Comparison of ENCODE assay signal across 1 cellular context in the genomic region with DNA sequence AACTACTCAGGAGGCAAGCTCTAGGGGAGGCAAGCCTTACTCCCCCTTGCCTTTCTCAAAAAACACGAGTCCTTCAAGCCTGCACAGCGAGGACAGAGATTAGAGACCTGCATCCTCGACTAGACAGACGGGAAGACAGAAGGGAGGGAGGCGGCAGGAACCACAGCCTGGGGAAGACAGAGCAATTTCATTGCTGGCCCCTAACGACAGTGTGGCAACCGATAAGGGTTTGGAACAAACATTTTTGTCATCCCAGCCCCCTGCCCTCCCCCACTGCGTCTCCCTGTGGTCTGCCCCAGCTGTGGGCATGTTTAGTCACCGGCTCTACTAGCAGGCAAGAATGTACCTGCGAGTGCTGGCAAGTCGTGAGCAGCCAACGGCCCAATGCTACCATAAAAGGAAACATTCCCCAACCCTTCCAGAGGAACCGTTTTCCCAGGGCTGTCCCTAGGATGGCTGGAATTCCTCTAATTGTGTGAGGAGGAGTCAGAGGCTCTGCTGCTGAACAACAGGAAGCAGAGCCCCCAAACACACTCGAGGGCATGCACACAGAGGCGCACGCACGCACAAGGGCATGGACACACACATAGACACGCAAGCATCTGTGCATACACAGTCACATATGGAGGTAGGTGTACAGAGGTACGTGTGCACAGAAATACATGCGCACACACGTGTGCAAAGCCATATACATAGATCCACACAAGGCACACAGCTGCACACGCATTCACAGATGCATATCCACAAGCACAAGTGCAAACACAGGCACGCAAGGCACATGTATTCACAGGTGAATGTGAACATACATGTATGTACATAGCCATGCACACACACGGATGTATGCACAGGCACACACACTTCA.
A peak's percentile ranks its signal among the peaks of the same experiment; 100 is the strongest.
TF ChIP-seq lines count a peak whose summit lies in the region.

No MANE protein-coding gene starts in this region.

TF ChIP-seq in K562, 482 proteins besides CTCF, POLR2A, EP300 and RAD21 (continued from another document and continues in another):
- no peak for TF ChIP-seq ZFP91 (CRISPR knock-in tag; IDR thresholded peaks at IDR 0.05)
- no peak for TF ChIP-seq ELF2 (CRISPR knock-in tag; IDR thresholded peaks at IDR 0.05)
- TF ChIP-seq SPI1 (IDR thresholded peaks at IDR 0.05; ENCODE audit: borderline replicate concordance, low read depth, low read length) = 0 out of 2 replicates have a peak, but pooled peaks have one; percentile 4
- TF ChIP-seq NONO (IDR thresholded peaks at IDR 0.05; ENCODE audit: low read depth in 2 of 2, low read length in 1 of 2) = 0 out of 4 replicates have a peak, but pooled peaks of 1 of the 2 experiments have one; percentile 23
- TF ChIP-seq GATA2 (CRISPR knock-in tag; IDR thresholded peaks at IDR 0.05) = 0 out of 2 replicates have a peak, but pooled peaks have one; percentile 26
- TF ChIP-seq TCF7L2 (IDR thresholded peaks at IDR 0.05; ENCODE audit: low read depth, low read length) = peak; percentile 72
- TF ChIP-seq SMARCB1 (IDR thresholded peaks at IDR 0.05; ENCODE audit: insufficient read length, low read depth) = no peak
- TF ChIP-seq DIDO1 (tag; IDR thresholded peaks at IDR 0.05; ENCODE audit: low read depth) = no peak
- peak; percentile 74 for TF ChIP-seq SOX6 (IDR thresholded peaks at IDR 0.05)
- no peak for TF ChIP-seq ZNF124 (CRISPR knock-in tag; IDR thresholded peaks at IDR 0.05)
- no peak for TF ChIP-seq MCM7 (IDR thresholded peaks at IDR 0.05)
- TF ChIP-seq RFX1 (IDR thresholded peaks at IDR 0.05) = peak; percentile 70
- TF ChIP-seq KDM4B (IDR thresholded peaks at IDR 0.05; ENCODE audit: borderline replicate concordance in 2 of 2, low read depth in 1 of 2) = 0 out of 4 replicates have a peak, but pooled peaks of 1 of the 2 experiments have one; percentile 32
- TF ChIP-seq KDM1A (IDR thresholded peaks at IDR 0.05) = peak; percentile 7 to 91; a peak in 2 of 4 replicates
- TF ChIP-seq ZKSCAN3 (CRISPR knock-in tag; IDR thresholded peaks at IDR 0.05) = no peak
- TF ChIP-seq FOXA3 (CRISPR knock-in tag; conservative IDR thresholded peaks at IDR 0.05 in 1 of 2, IDR thresholded peaks at IDR 0.05 in 1 of 2) = 0 out of 4 replicates have a peak, but pooled peaks of 1 of the 2 experiments have one; percentile 33
- no peak for TF ChIP-seq CREB1 (IDR thresholded peaks at IDR 0.05)
- peak; percentile 33; the same call in 1 of the 2 replicates for TF ChIP-seq CREB1 (CRISPR knock-in tag; IDR thresholded peaks at IDR 0.05)
- TF ChIP-seq CHD4 (IDR thresholded peaks at IDR 0.05; ENCODE audit: insufficient read depth, insufficient replicate concordance, low read depth, low read length, poor library complexity, severe bottlenecking) = no peak
- no peak for TF ChIP-seq TSC22D4 (tag; IDR thresholded peaks at IDR 0.05)
- TF ChIP-seq TAF1 (IDR thresholded peaks at IDR 0.05; ENCODE audit: control insufficient read depth, extremely low read depth, insufficient read depth, low read length, severe bottlenecking) = peak; percentile 30
- peak; percentile 42; the same call in 1 of the 2 replicates for TF ChIP-seq FOXP4 (CRISPR knock-in tag; IDR thresholded peaks at IDR 0.05; ENCODE audit: borderline replicate concordance)
- no peak for TF ChIP-seq ZNF57 (CRISPR knock-in tag; IDR thresholded peaks at IDR 0.05)
- peak; percentile 69 for TF ChIP-seq NCOR1 (IDR thresholded peaks at IDR 0.05)
- TF ChIP-seq SUPT5H (IDR thresholded peaks at IDR 0.05) = no peak
- peak; percentile 37 for TF ChIP-seq CXXC5 (CRISPR knock-in tag; IDR thresholded peaks at IDR 0.05)
- TF ChIP-seq FOXK2 (conservative IDR thresholded peaks at IDR 0.05 in 1 of 2, IDR thresholded peaks at IDR 0.05 in 1 of 2; ENCODE audit: low read depth in 2 of 2) = peak in 1 of 2 experiments; percentile 73; a peak in 2 of 4 replicates
- no peak for TF ChIP-seq ZBTB40 (IDR thresholded peaks at IDR 0.05)
- no peak for TF ChIP-seq ZBTB40 (CRISPR knock-in tag; IDR thresholded peaks at IDR 0.05)
- no peak for TF ChIP-seq ZBTB17 (CRISPR knock-in tag; IDR thresholded peaks at IDR 0.05)
- no peak for TF ChIP-seq MCM5 (IDR thresholded peaks at IDR 0.05; ENCODE audit: low read depth)
- peak; percentile 27; the same call in 1 of the 2 replicates for TF ChIP-seq ESRRA (IDR thresholded peaks at IDR 0.05; ENCODE audit: borderline replicate concordance, low read depth)
- TF ChIP-seq CBX5 (IDR thresholded peaks at IDR 0.05; ENCODE audit: borderline replicate concordance, low read depth) = no peak
- TF ChIP-seq FOXJ3 (CRISPR knock-in tag; IDR thresholded peaks at IDR 0.05) = peak; percentile 60; the same call in 1 of the 2 replicates
- no peak for TF ChIP-seq GMEB1 (CRISPR knock-in tag; IDR thresholded peaks at IDR 0.05)
- no peak for TF ChIP-seq U2AF1 (optimal IDR thresholded peaks at IDR 0.05; ENCODE audit: low read depth, low read length)
- peak; percentile 74 for TF ChIP-seq MYNN (IDR thresholded peaks at IDR 0.05)
- no peak for TF ChIP-seq MYNN (CRISPR knock-in tag; IDR thresholded peaks at IDR 0.05)
- TF ChIP-seq ZNF830 (CRISPR knock-in tag; IDR thresholded peaks at IDR 0.05) = no peak
- TF ChIP-seq RCOR1 (IDR thresholded peaks at IDR 0.05; ENCODE audit: borderline replicate concordance in 1 of 2, low read depth in 2 of 2, low read length in 2 of 2) = peak in 1 of 2 experiments; percentile 55; a peak in 1 of 4 replicates
- no peak for TF ChIP-seq ZNF707 (CRISPR knock-in tag; conservative IDR thresholded peaks at IDR 0.05)
- peak; percentile 85 for TF ChIP-seq CBFA2T3 (IDR thresholded peaks at IDR 0.05)
- TF ChIP-seq LEF1 (IDR thresholded peaks at IDR 0.05) = no peak
- TF ChIP-seq, protein P1, sequence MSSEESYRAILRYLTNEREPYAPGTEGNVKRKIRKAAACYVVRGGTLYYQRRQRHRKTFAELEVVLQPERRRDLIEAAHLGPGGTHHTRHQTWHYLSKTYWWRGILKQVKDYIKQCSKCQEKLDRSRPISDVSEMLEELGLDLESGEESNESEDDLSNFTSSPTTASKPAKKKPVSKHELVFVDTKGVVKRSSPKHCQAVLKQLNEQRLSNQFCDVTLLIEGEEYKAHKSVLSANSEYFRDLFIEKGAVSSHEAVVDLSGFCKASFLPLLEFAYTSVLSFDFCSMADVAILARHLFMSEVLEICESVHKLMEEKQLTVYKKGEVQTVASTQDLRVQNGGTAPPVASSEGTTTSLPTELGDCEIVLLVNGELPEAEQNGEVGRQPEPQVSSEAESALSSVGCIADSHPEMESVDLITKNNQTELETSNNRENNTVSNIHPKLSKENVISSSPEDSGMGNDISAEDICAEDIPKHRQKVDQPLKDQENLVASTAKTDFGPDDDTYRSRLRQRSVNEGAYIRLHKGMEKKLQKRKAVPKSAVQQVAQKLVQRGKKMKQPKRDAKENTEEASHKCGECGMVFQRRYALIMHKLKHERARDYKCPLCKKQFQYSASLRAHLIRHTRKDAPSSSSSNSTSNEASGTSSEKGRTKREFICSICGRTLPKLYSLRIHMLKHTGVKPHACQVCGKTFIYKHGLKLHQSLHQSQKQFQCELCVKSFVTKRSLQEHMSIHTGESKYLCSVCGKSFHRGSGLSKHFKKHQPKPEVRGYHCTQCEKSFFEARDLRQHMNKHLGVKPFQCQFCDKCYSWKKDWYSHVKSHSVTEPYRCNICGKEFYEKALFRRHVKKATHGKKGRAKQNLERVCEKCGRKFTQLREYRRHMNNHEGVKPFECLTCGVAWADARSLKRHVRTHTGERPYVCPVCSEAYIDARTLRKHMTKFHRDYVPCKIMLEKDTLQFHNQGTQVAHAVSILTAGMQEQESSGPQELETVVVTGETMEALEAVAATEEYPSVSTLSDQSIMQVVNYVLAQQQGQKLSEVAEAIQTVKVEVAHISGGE (CRISPR knock-in tag; IDR thresholded peaks at IDR 0.05) = peak in 1 of 3 experiments; percentile 26; a peak in 2 of 6 replicates
- TF ChIP-seq ZNF766 (CRISPR knock-in tag; conservative IDR thresholded peaks at IDR 0.05) = peak; percentile 45; the same call in 1 of the 2 replicates
- no peak for TF ChIP-seq CCAR2 (IDR thresholded peaks at IDR 0.05; ENCODE audit: low read depth, low read length)
- no peak for TF ChIP-seq ZEB2 (IDR thresholded peaks at IDR 0.05)
- no peak for TF ChIP-seq HNRNPUL1 (IDR thresholded peaks at IDR 0.05; ENCODE audit: low read length)
